Comparison of ENCODE assay signal across 11 cellular contexts in genomic region chr15:31031471-31032064, GRCh38. TPM values are rescaled to one million over a fixed set of nuclear protein-coding genes. Genes with fewer than 3 reads are reported as not detected.
DNase-seq lines count a peak whose midpoint lies in the region; ATAC-seq lines count a peak whose summit lies in the region.
"Had no signal": no experiment of that assay in that cellular context is flagged by ENCODE, and none has a peak within 500 bp of the region (broad histone marks: within the 10 kb centered on the region; RNA-seq: fewer than 3 reads in every experiment).

No MANE protein-coding gene starts in this region.

- no peaks in the 10 kb centered on the region for H3K9me3 ChIP-seq in CD4-positive, alpha-beta memory T cell (ENCODE audit: control insufficient read depth in 1 of 2, low read length in 2 of 2)
- H3K9me3 ChIP-seq: BLaER1 treated with 17β-estradiol and CSF1 and Interleukin-3, amounts not matched to agents 10 nM and 100 nM; sigmoid colon had no signal

- no peak for DNase-seq in left ventricle myocardium superior
- DNase-seq in cardiac septum (ENCODE audit: low spot score): no peak
- peak; percentile 44 for DNase-seq in amniotic epithelial cell (ENCODE audit: low read depth)
- DNase-seq in OCI-M2 (lab: John Stamatoyannopoulos, UW; ENCODE audit: unreplicated experiment): no peak
- no peak for DNase-seq in NCI-H2107 treated with DMSO at 0.1 percent for 48 hours (lab: John Stamatoyannopoulos, UW; ENCODE audit: unreplicated experiment)
- DNase-seq in activated T-cell treated with anti-CD3 and anti-CD28 coated beads, Interleukin-2, amount 50 U/mL, for 24 hours: no peak
- no peak for DNase-seq in CD4-positive, alpha-beta memory T cell
- DNase-seq: NCI-H1436, sigmoid colon had no signal

- no peaks in the 10 kb centered on the region for H3K9me3 Mint-ChIP-seq in activated T-cell treated with anti-CD3 and anti-CD28 coated beads, Interleukin-2, amount 50 U/mL, for 24 hours
- no peaks in the 10 kb centered on the region for H3K9me3 Mint-ChIP-seq in CD4-positive, alpha-beta memory T cell

- CTCF ChIA-PET in CD4-positive, alpha-beta memory T cell (lab: Charles Lee; ENCODE audit: partially characterized antibody): no interaction called here

- H3K27ac Mint-ChIP-seq in activated T-cell treated with anti-CD3 and anti-CD28 coated beads, Interleukin-2, amount 50 U/mL, for 24 hours: no peak overlapping the region
- no peak overlapping the region for H3K27ac Mint-ChIP-seq in CD4-positive, alpha-beta memory T cell

- no peaks in the 10 kb centered on the region for H3K27me3 ChIP-seq in CD4-positive, alpha-beta memory T cell (ENCODE audit: insufficient read depth, low read length)
- H3K27me3 ChIP-seq: BLaER1 treated with 17β-estradiol and CSF1 and Interleukin-3, amounts not matched to agents 10 nM and 100 nM; sigmoid colon had no signal

- no peak overlapping the region for H3K4me3 Mint-ChIP-seq in activated T-cell treated with anti-CD3 and anti-CD28 coated beads, Interleukin-2, amount 50 U/mL, for 24 hours
- no peak overlapping the region for H3K4me3 Mint-ChIP-seq in CD4-positive, alpha-beta memory T cell

- POLR2A ChIA-PET in CD4-positive, alpha-beta memory T cell (lab: Charles Lee; ENCODE audit: partially characterized antibody): no interaction called here

- H3K36me3 ChIP-seq in CD4-positive, alpha-beta memory T cell (ENCODE audit: insufficient read depth, low read length): no peaks in the 10 kb centered on the region
- H3K36me3 ChIP-seq: BLaER1 treated with 17β-estradiol and CSF1 and Interleukin-3, amounts not matched to agents 10 nM and 100 nM; sigmoid colon had no signal

- peaks cover 11% of the 10 kb centered on the region for H3K27me3 Mint-ChIP-seq in activated T-cell treated with anti-CD3 and anti-CD28 coated beads, Interleukin-2, amount 50 U/mL, for 24 hours
- peaks cover 3 to 7% of the 10 kb centered on the region in 2 donors for H3K27me3 Mint-ChIP-seq in CD4-positive, alpha-beta memory T cell

- no peaks in the 10 kb centered on the region for H3K4me1 ChIP-seq in CD4-positive, alpha-beta memory T cell (ENCODE audit: insufficient read depth, low read length)
- H3K4me1 ChIP-seq: BLaER1 treated with 17β-estradiol and CSF1 and Interleukin-3, amounts not matched to agents 10 nM and 100 nM had no signal

- H3K27ac ChIP-seq in CD4-positive, alpha-beta memory T cell (ENCODE audit: low read depth, low read length): no peak overlapping the region
- H3K27ac ChIP-seq: BLaER1 treated with 17β-estradiol and CSF1 and Interleukin-3, amounts not matched to agents 10 nM and 100 nM; sigmoid colon had no signal

- ATAC-seq in left ventricle myocardium superior (peak; percentile 40), HG02938 (IDR thresholded peaks at IDR 0.05; ENCODE audit: unreplicated experiment) (peak; percentile 91)

- no peaks in the 10 kb centered on the region for H3K36me3 Mint-ChIP-seq in activated T-cell treated with anti-CD3 and anti-CD28 coated beads, Interleukin-2, amount 50 U/mL, for 24 hours (ENCODE audit: low read depth)
- H3K36me3 Mint-ChIP-seq in CD4-positive, alpha-beta memory T cell: no peaks in the 10 kb centered on the region

- no peak overlapping the region for H3K4me3 ChIP-seq in CD4-positive, alpha-beta memory T cell (ENCODE audit: low read length in 2 of 2)
- H3K4me3 ChIP-seq: BLaER1 treated with 17β-estradiol and CSF1 and Interleukin-3, amounts not matched to agents 10 nM and 100 nM; sigmoid colon had no signal

- no peaks in the 10 kb centered on the region for H3K4me1 Mint-ChIP-seq in activated T-cell treated with anti-CD3 and anti-CD28 coated beads, Interleukin-2, amount 50 U/mL, for 24 hours (ENCODE audit: low read depth)
- H3K4me1 Mint-ChIP-seq in CD4-positive, alpha-beta memory T cell: no peaks in the 10 kb centered on the region

- intact Hi-C loops in left ventricle myocardium superior (cut with micrococcal nuclease): loop anchor here (10.0 kb wide), 1 partner anchor 53 kb away; no protein-coding TSS in a partner anchor
- intact Hi-C loops in cardiac septum (cut with DNase I): no loop called here
- intact Hi-C loops in CD4-positive, alpha-beta memory T cell (cut with micrococcal nuclease): no loop called here

RNA-seq across cellular contexts. Expression of gene MTMR10, which starts 40.1 kb away (rescaled TPM):
- total RNA-seq in left ventricle myocardium superior (34.8 TPM), cardiac septum (27.5 TPM)
- 10 to 100 TPM; 29.6 to 31.8 TPM for total RNA-seq in CD4-positive, alpha-beta memory T cell
- 1 to 10 TPM; 2.7 to 8.4 TPM for polyA plus RNA-seq in CD4-positive, alpha-beta memory T cell
